1 cellular context compared by ENCODE assay signal in the genomic region with DNA sequence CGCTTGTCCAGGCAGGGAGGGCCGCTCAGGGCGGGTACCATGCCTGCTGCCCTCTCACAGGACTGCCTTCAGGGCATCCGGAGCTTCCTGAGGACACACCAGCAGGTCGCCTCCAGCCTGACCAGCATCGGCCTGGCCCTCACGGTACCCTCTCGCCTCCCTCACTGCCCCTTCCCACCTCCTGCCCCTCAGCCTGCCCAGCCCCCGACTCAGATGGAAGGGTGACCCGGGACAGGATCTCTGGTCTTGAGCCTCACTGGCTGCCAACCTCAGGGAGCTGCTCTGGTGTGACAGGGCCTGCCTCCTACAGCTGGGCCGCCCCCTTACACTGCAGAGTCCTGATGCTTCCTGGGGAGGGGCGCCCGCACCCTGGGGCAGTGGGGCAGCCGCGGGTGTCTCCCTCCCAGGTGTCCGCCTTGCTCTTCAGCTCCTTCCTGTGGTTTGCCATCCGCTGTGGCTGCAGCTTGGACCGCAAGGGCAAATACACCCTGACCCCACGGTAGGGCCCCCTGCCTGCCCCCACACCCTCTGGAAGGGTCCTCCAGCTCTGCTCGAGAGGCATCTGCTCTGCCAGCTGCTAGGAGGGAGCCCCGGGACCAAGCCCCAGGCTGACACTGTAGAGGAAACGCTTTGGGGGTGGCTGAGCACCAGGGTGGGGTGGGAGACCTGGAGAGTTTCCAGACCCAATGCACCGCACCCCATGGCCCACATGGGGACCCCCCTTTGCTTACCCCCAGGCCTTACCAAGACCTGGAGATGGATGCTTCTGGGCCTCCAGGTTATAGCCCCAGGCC.
TF ChIP-seq lines count a peak whose summit lies in the region.

No MANE protein-coding gene starts in this region.

TF ChIP-seq in HepG2, 621 proteins besides CTCF, POLR2A, EP300 and RAD21:
- TF ChIP-seq SATB2 (CRISPR knock-in tag; IDR thresholded peaks at IDR 0.05), result no peak
TF ChIP-seq in HepG2: peak in this region for 0.
